In genomic region chr4:3831529-3832150, GRCh38 we compare ENCODE assay signal across 17 cellular contexts.
A peak's percentile ranks its signal among the peaks of the same experiment; 100 is the strongest.
DNase-seq lines count a peak whose midpoint lies in the region; ATAC-seq and TF ChIP-seq lines count a peak whose summit lies in the region.
"Had no signal": no experiment of that assay in that cellular context is flagged by ENCODE, and none has a peak within 500 bp of the region (broad histone marks: within the 10 kb centered on the region; RNA-seq: fewer than 3 reads in every experiment).

No MANE protein-coding gene starts in this region.

- H2BK5ac ChIP-seq in mesendoderm (ENCODE audit: low read length) = no peak overlapping the region

- H3K79me1 ChIP-seq in mesendoderm (ENCODE audit: low read length) = no peaks in the 10 kb centered on the region

- no peaks in the 10 kb centered on the region for H3K9me3 ChIP-seq in right atrium auricular region
- H3K9me3 ChIP-seq in NT2/D1 (ENCODE audit: insufficient read depth, low read length) = peaks cover under 1% of the 10 kb centered on the region; the same call in 1 of the 2 replicates
- H3K9me3 ChIP-seq: BLaER1, HAP-1 had no signal

- H3K4me2 ChIP-seq in mesendoderm (ENCODE audit: low read length) = no peak overlapping the region
- H3K4me2 ChIP-seq: BLaER1 had no signal

- TF ChIP-seq CTCF in right atrium auricular region (IDR thresholded peaks at IDR 0.05) (no peak), chondrocyte (IDR thresholded peaks at IDR 0.05) (no peak)

- H3K4me1 ChIP-seq in right atrium auricular region (peaks cover 0 to 11% of the 10 kb centered on the region in 2 donors), NT2/D1 (ENCODE audit: insufficient read depth, insufficient read length) (peaks cover 60% of the 10 kb centered on the region), mesendoderm (ENCODE audit: control insufficient read depth, low read depth, low read length) (peaks cover 6% of the 10 kb centered on the region)
- H3K4me1 ChIP-seq: HAP-1 had no signal

- H3K27ac Mint-ChIP-seq in chondrocyte (ENCODE audit: unreplicated experiment) = no peak overlapping the region
- H3K27ac Mint-ChIP-seq: CD14-positive monocyte; CD4-positive, alpha-beta memory T cell; IgD-negative memory B cell had no signal

- H2BK15ac ChIP-seq in mesendoderm (replicated peaks; ENCODE audit: low read depth) = no peak overlapping the region

- H3K36me3 Mint-ChIP-seq in chondrocyte (ENCODE audit: low read depth) = no peaks in the 10 kb centered on the region
- H3K36me3 Mint-ChIP-seq: CD14-positive monocyte; CD4-positive, alpha-beta memory T cell; IgD-negative memory B cell had no signal

- H3K27ac ChIP-seq in right atrium auricular region = no peak overlapping the region
- H3K27ac ChIP-seq in mesendoderm (ENCODE audit: low read depth, low read length) = no peak overlapping the region
- H3K27ac ChIP-seq: BLaER1 had no signal

- no peaks in the 10 kb centered on the region for H3K4me1 Mint-ChIP-seq in chondrocyte (ENCODE audit: low read depth)
- H3K4me1 Mint-ChIP-seq: CD14-positive monocyte, IgD-negative memory B cell had no signal

- DNase-seq in Right ventricle myocardium superior = peak; percentile 17
- DNase-seq in right atrium auricular region (ENCODE audit: low spot score) = no peak
- DNase-seq in NT2/D1 (ENCODE audit: low read depth, low spot score) = no peak
- DNase-seq in chondrocyte (ENCODE audit: low spot score) = peak; percentile 69
- no peak for DNase-seq in mesendoderm
- DNase-seq in activated CD4-positive, alpha-beta T cell treated with anti-CD3 and anti-CD28 coated beads for 48 hours = no peak
- DNase-seq: 8988T; Calu3; CD4-positive, alpha-beta memory T cell; DMS79 treated with DMSO at 0.1 percent for 48 hours; GF-D8 had no signal

- no peaks in the 10 kb centered on the region for H3K9me3 Mint-ChIP-seq in chondrocyte (ENCODE audit: low read depth)
- H3K9me3 Mint-ChIP-seq: CD4-positive, alpha-beta memory T cell; IgD-negative memory B cell had no signal

- H3K36me3 ChIP-seq in right atrium auricular region (no peaks in the 10 kb centered on the region), NT2/D1 (ENCODE audit: insufficient read depth, insufficient read length, low read length) (no peaks in the 10 kb centered on the region), mesendoderm (ENCODE audit: control insufficient read depth, insufficient read depth, low read length) (no peaks in the 10 kb centered on the region)
- H3K36me3 ChIP-seq: BLaER1, HAP-1 had no signal

- peaks cover 49% of the 10 kb centered on the region for H3K27me3 Mint-ChIP-seq in chondrocyte (ENCODE audit: low read depth)

- no peak overlapping the region for H3K4me3 ChIP-seq in right atrium auricular region
- H3K4me3 ChIP-seq in NT2/D1 (ENCODE audit: insufficient read length, low read depth) = no peak overlapping the region
- H3K4me3 ChIP-seq in mesendoderm (ENCODE audit: low read length) = no peak overlapping the region
- H3K4me3 ChIP-seq: BLaER1, HAP-1 had no signal

- peak overlapping the region; percentile 64 for H3K56ac ChIP-seq in mesendoderm (ENCODE audit: low read length)

- no peak overlapping the region for H4K8ac ChIP-seq in mesendoderm (ENCODE audit: low read depth, low read length)

- no peak overlapping the region for H4K5ac ChIP-seq in mesendoderm (ENCODE audit: low read length)

- H3K23ac ChIP-seq in mesendoderm (ENCODE audit: low read length) = no peak overlapping the region

- no peak overlapping the region for H3K4me3 Mint-ChIP-seq in chondrocyte (ENCODE audit: unreplicated experiment)
- H3K4me3 Mint-ChIP-seq: CD14-positive monocyte; CD4-positive, alpha-beta memory T cell; IgD-negative memory B cell had no signal

- peak overlapping the region; percentile 6 for H2AK5ac ChIP-seq in mesendoderm (ENCODE audit: low read length)

- no peaks in the 10 kb centered on the region for H3K79me2 ChIP-seq in mesendoderm (ENCODE audit: control insufficient read depth, insufficient read depth, low read length)

- no peak overlapping the region for H2BK120ac ChIP-seq in mesendoderm (ENCODE audit: low read depth, low read length)

- no peak overlapping the region for H3K18ac ChIP-seq in mesendoderm (ENCODE audit: low read length)

- intact Hi-C loops in Right ventricle myocardium superior (cut with DNase I) = no loop called here

- no peaks in the 10 kb centered on the region for H3K27me3 ChIP-seq in right atrium auricular region
- H3K27me3 ChIP-seq in NT2/D1 (ENCODE audit: insufficient read depth, insufficient read length) = peaks cover 53% of the 10 kb centered on the region
- H3K27me3 ChIP-seq in mesendoderm (ENCODE audit: insufficient read depth, low read length, poor library complexity) = no peaks in the 10 kb centered on the region

- ATAC-seq in Right ventricle myocardium superior (ENCODE audit: poor library complexity) = no peak
- ATAC-seq in GM21526 (IDR thresholded peaks at IDR 0.05; ENCODE audit: low FRiP score, unreplicated experiment) = no peak
- ATAC-seq in HG03159 (IDR thresholded peaks at IDR 0.05; ENCODE audit: unreplicated experiment) = no peak

- no peak overlapping the region for H3K4ac ChIP-seq in mesendoderm (ENCODE audit: low read depth, low read length)

- H3K9ac ChIP-seq in NT2/D1 (ENCODE audit: insufficient read length, low read depth) = peak overlapping the region; percentile 28
- no peak overlapping the region for H3K9ac ChIP-seq in mesendoderm (ENCODE audit: low read length)
- H3K9ac ChIP-seq: BLaER1 had no signal

- no CpG with 5 or more reads among the region's 14 CpGs for WGBS in mesendoderm (ENCODE audit: extremely low coverage, insufficient coverage, low lambda C conversion rate)

Comparison
In these comparisons a context has a peak if more than half of its experiments do, and no peak if none do; other contexts are left out.
1. DNase-seq: peak in Right ventricle myocardium superior (single experiment) and chondrocyte (single experiment); none in right atrium auricular region (single experiment), NT2/D1 (single experiment), mesendoderm (single experiment) and activated CD4-positive, alpha-beta T cell treated with anti-CD3 and anti-CD28 coated beads for 48 hours (single experiment).